Comparison of ENCODE assay signal across 18 cellular contexts in genomic region chr6:159052720-159053119, GRCh38. TPM values are rescaled to one million over a fixed set of nuclear protein-coding genes. Genes with fewer than 3 reads are reported as not detected.
"Had no signal": no experiment of that assay in that cellular context is flagged by ENCODE, and none has a peak within 500 bp of the region (broad histone marks: within the 10 kb centered on the region; RNA-seq: fewer than 3 reads in every experiment).

No MANE protein-coding gene starts in this region.

- H3K27ac Mint-ChIP-seq: activated CD4-positive, alpha-beta T cell treated with anti-CD3 and anti-CD28 coated beads, Interleukin-2, amount 10 ng/mL, durations not matched to agents 24 days and 14 days; activated T-helper 1 cell treated with anti-CD3 and anti-CD28 coated beads, Interleukin-12 subunit alpha, Interleukin-12 subunit beta, Interleukin-2, Interleukin-4 antibody, amounts not matched to agents 30 ng/mL and 10 ng/mL and 1 ng/mL, durations not matched to agents 14 hours and 24 hours and 36 hours had no signal

- H3K4me3 Mint-ChIP-seq: activated CD4-positive, alpha-beta T cell treated with anti-CD3 and anti-CD28 coated beads, Interleukin-2, amount 10 ng/mL, durations not matched to agents 24 days and 14 days; activated T-helper 1 cell treated with anti-CD3 and anti-CD28 coated beads, Interleukin-12 subunit alpha, Interleukin-12 subunit beta, Interleukin-2, Interleukin-4 antibody, amounts not matched to agents 30 ng/mL and 10 ng/mL and 1 ng/mL, durations not matched to agents 14 hours and 24 hours and 36 hours had no signal

- H3K27ac ChIP-seq: cardiac muscle cell, epithelial cell of prostate, pancreas, sigmoid colon, stomach, testis, upper lobe of right lung had no signal

- H3K9me3 ChIP-seq: pancreas, sigmoid colon, spleen, stomach, testis, upper lobe of right lung had no signal

- H3K27me3 ChIP-seq: cardiac muscle cell, pancreas, sigmoid colon, testis had no signal

- H3K36me3 ChIP-seq: cardiac muscle cell, pancreas, sigmoid colon, spleen, stomach, upper lobe of right lung had no signal

- H3K9me3 Mint-ChIP-seq: activated T-helper 1 cell treated with anti-CD3 and anti-CD28 coated beads, Interleukin-12 subunit alpha, Interleukin-12 subunit beta, Interleukin-2, Interleukin-4 antibody, amounts not matched to agents 30 ng/mL and 10 ng/mL and 1 ng/mL, durations not matched to agents 14 hours and 24 hours and 36 hours; immature natural killer cell had no signal

- H3K4me1 ChIP-seq: pancreas, sigmoid colon, testis had no signal

- ATAC-seq: left cardiac atrium, pancreas, upper lobe of right lung had no signal

- H3K36me3 Mint-ChIP-seq: immature natural killer cell had no signal

- H3K4me3 ChIP-seq: cardiac muscle cell, lung, pancreas, sigmoid colon, spleen, stomach, testis, upper lobe of right lung had no signal

- DNase-seq: activated CD4-positive, alpha-beta T cell treated with anti-CD3 and anti-CD28 coated beads, Interleukin-2, amount 10 ng/mL, durations not matched to agents 24 days and 14 days; activated CD4-positive, CD25-positive, alpha-beta regulatory T cell; activated CD8-positive, alpha-beta memory T cell treated with anti-CD3 and anti-CD28 coated beads, Interleukin-2, amount 50 U/mL, for 48 hours; foreskin melanocyte; immature natural killer cell; left cardiac atrium; midbrain; pancreas; sigmoid colon; spleen; stomach; testis; upper lobe of right lung had no signal

RNA-seq across cellular contexts. Expression of gene TAGAP, which starts 7.9 kb away (rescaled TPM):
- total RNA-seq: cardiac muscle cell, fibroblast of lung had no signal
- polyA plus RNA-seq: cardiac muscle cell, fibroblast of lung had no signal
